20 cellular contexts compared by ENCODE assay signal in genomic region chr16:17414916-17415315, GRCh38. TPM values are rescaled to one million over a fixed set of nuclear protein-coding genes. Genes with fewer than 3 reads are reported as not detected.
DNase-seq lines count a peak whose midpoint lies in the region; ATAC-seq, FAIRE-seq and TF ChIP-seq lines count a peak whose summit lies in the region.
"Had no signal": no experiment of that assay in that cellular context is flagged by ENCODE, and none has a peak within 500 bp of the region (broad histone marks: within the 10 kb centered on the region; RNA-seq: fewer than 3 reads in every experiment).

No MANE protein-coding gene starts in this region.

- no peak for DNase-seq in activated CD4-positive, alpha-beta T cell treated with anti-CD3 and anti-CD28 coated beads, Interleukin-2, amount 10 ng/mL, durations not matched to agents 24 days and 14 days
- no peak for DNase-seq in activated CD4-positive, alpha-beta T cell treated with anti-CD3 and anti-CD28 coated beads, Interleukin-2, amount 50 U/mL, for 48 hours
- peak; percentile 11 for DNase-seq in M059J (ENCODE audit: low read depth)
- DNase-seq in activated naive CD8-positive, alpha-beta T cell treated with anti-CD3 and anti-CD28 coated beads, Interleukin-2, amount 50 U/mL, for 24 hours = no peak
- DNase-seq in neural progenitor cell (ENCODE audit: low spot score) = no peak
- no peak for DNase-seq in small intestine
- DNase-seq in left cardiac atrium = no peak
- no peak for DNase-seq in stimulated activated CD4-positive, alpha-beta T cell treated with anti-CD3 and anti-CD28 coated beads, Interleukin-4, amount 100 ng/mL, for 24 hours
- DNase-seq: C1 segment of cervical spinal cord, colonic mucosa, DMS79, hypothalamus, kidney, mammary epithelial cell, NCI-H1436 treated with DMSO at 0.1 percent for 48 hours, NCI-H2171, NCI-H748 treated with DMSO at 0.1 percent for 48 hours, SK-N-SH, spleen had no signal

- no peak for ATAC-seq in activated naive CD8-positive, alpha-beta T cell treated with anti-CD3 and anti-CD28 coated beads, Interleukin-2, amount 50 U/mL, for 24 hours
- ATAC-seq in left cardiac atrium = no peak

- peaks cover 52% of the 10 kb centered on the region for H3K4me1 Mint-ChIP-seq in activated CD4-positive, alpha-beta T cell treated with anti-CD3 and anti-CD28 coated beads, Interleukin-2, amount 10 ng/mL, durations not matched to agents 24 days and 14 days
- peaks cover 57% of the 10 kb centered on the region for H3K4me1 Mint-ChIP-seq in activated naive CD8-positive, alpha-beta T cell treated with anti-CD3 and anti-CD28 coated beads, Interleukin-2, amount 50 U/mL, for 24 hours
- H3K4me1 Mint-ChIP-seq in neural progenitor cell = peaks cover 61% of the 10 kb centered on the region

- no peak overlapping the region for H3K4me2 ChIP-seq in neural progenitor cell
- H3K4me2 ChIP-seq: SK-N-SH had no signal

- H2AFZ ChIP-seq in neural progenitor cell (replicated peaks) = no peak overlapping the region

- no peak overlapping the region for H3K9ac ChIP-seq in neural progenitor cell
- H3K9ac ChIP-seq: SK-N-SH had no signal

- no peaks in the 10 kb centered on the region for H3K9me3 ChIP-seq in neural progenitor cell (ENCODE audit: low read depth)
- H3K9me3 ChIP-seq in small intestine (ENCODE audit: control insufficient read depth, low read depth) = no peaks in the 10 kb centered on the region
- H3K9me3 ChIP-seq: colonic mucosa, SK-N-SH, spleen had no signal

- peaks cover 9% of the 10 kb centered on the region for H4K20me1 ChIP-seq in neural progenitor cell (ENCODE audit: low read depth)

- peak overlapping the region; percentile 90 for H3K27ac Mint-ChIP-seq in activated CD4-positive, alpha-beta T cell treated with anti-CD3 and anti-CD28 coated beads, Interleukin-2, amount 10 ng/mL, durations not matched to agents 24 days and 14 days
- H3K27ac Mint-ChIP-seq in activated naive CD8-positive, alpha-beta T cell treated with anti-CD3 and anti-CD28 coated beads, Interleukin-2, amount 50 U/mL, for 24 hours = peak overlapping the region; percentile 90
- peak overlapping the region; percentile 74 for H3K27ac Mint-ChIP-seq in neural progenitor cell

- no peaks in the 10 kb centered on the region for H3F3A ChIP-seq in neural progenitor cell (ENCODE audit: low read depth)

- no peaks in the 10 kb centered on the region for H3K79me2 ChIP-seq in neural progenitor cell (ENCODE audit: low read depth)

- no peak for FAIRE-seq in small intestine (lab: Jason Lieb, UNC)
- FAIRE-seq: kidney had no signal

- H3K4me3 Mint-ChIP-seq in activated CD4-positive, alpha-beta T cell treated with anti-CD3 and anti-CD28 coated beads, Interleukin-2, amount 10 ng/mL, durations not matched to agents 24 days and 14 days = peak overlapping the region; percentile 69
- H3K4me3 Mint-ChIP-seq in activated naive CD8-positive, alpha-beta T cell treated with anti-CD3 and anti-CD28 coated beads, Interleukin-2, amount 50 U/mL, for 24 hours = no peak overlapping the region
- H3K4me3 Mint-ChIP-seq in neural progenitor cell = no peak overlapping the region

- no peaks in the 10 kb centered on the region for H3K27me3 ChIP-seq in neural progenitor cell
- no peaks in the 10 kb centered on the region for H3K27me3 ChIP-seq in small intestine (ENCODE audit: control insufficient read depth in 2 of 2, insufficient read depth in 2 of 2, low read length in 2 of 2)
- H3K27me3 ChIP-seq: colonic mucosa, spleen had no signal

- peaks cover 9% of the 10 kb centered on the region for H3K9me3 Mint-ChIP-seq in activated CD4-positive, alpha-beta T cell treated with anti-CD3 and anti-CD28 coated beads, Interleukin-2, amount 10 ng/mL, durations not matched to agents 24 days and 14 days
- no peaks in the 10 kb centered on the region for H3K9me3 Mint-ChIP-seq in activated naive CD8-positive, alpha-beta T cell treated with anti-CD3 and anti-CD28 coated beads, Interleukin-2, amount 50 U/mL, for 24 hours
- peaks cover 3% of the 10 kb centered on the region for H3K9me3 Mint-ChIP-seq in neural progenitor cell

- H3K27ac ChIP-seq in neural progenitor cell = no peak overlapping the region
- H3K27ac ChIP-seq in small intestine (ENCODE audit: low read depth in 1 of 2, low read length in 1 of 2) = no peak overlapping the region
- H3K27ac ChIP-seq: colonic mucosa had no signal

- peaks cover 24% of the 10 kb centered on the region for H3K36me3 Mint-ChIP-seq in activated CD4-positive, alpha-beta T cell treated with anti-CD3 and anti-CD28 coated beads, Interleukin-2, amount 10 ng/mL, durations not matched to agents 24 days and 14 days (ENCODE audit: low read depth)
- H3K36me3 Mint-ChIP-seq in activated naive CD8-positive, alpha-beta T cell treated with anti-CD3 and anti-CD28 coated beads, Interleukin-2, amount 50 U/mL, for 24 hours (ENCODE audit: low read depth) = no peaks in the 10 kb centered on the region
- peaks cover 5% of the 10 kb centered on the region for H3K36me3 Mint-ChIP-seq in neural progenitor cell

- H3K4me1 ChIP-seq in neural progenitor cell (peaks cover 22% of the 10 kb centered on the region), small intestine (ENCODE audit: control insufficient read depth in 2 of 2, insufficient read depth in 1 of 2, low read depth in 1 of 2, low read length in 1 of 2) (no peaks in the 10 kb centered on the region)
- H3K4me1 ChIP-seq: colonic mucosa had no signal

- no peak for TF ChIP-seq CTCF in neural progenitor cell (IDR thresholded peaks at IDR 0.05)

- H3K36me3 ChIP-seq in neural progenitor cell (no peaks in the 10 kb centered on the region), small intestine (ENCODE audit: control insufficient read depth in 2 of 2, insufficient read depth in 2 of 2, low read length in 2 of 2) (no peaks in the 10 kb centered on the region)
- H3K36me3 ChIP-seq: colonic mucosa, spleen had no signal

- H3K4me3 ChIP-seq in neural progenitor cell = no peak overlapping the region
- H3K4me3 ChIP-seq in small intestine (ENCODE audit: low read depth in 1 of 2, low read length in 2 of 2) = no peak overlapping the region
- H3K4me3 ChIP-seq: colonic mucosa had no signal

- 95 to 97% (median 95%) methylated on average over 8 of the region's 8 CpGs for WGBS in small intestine, 3 donors

- intact Hi-C loops in activated CD4-positive, alpha-beta T cell treated with anti-CD3 and anti-CD28 coated beads, Interleukin-2, amount 10 ng/mL, durations not matched to agents 24 days and 14 days (cut with micrococcal nuclease) = loop anchor here (5.0 kb wide), 1 partner anchor 553 kb away; no protein-coding TSS in a partner anchor
- intact Hi-C loops in left cardiac atrium (cut with DNase I) = no loop called here

- no peaks in the 10 kb centered on the region for H3K27me3 Mint-ChIP-seq in activated CD4-positive, alpha-beta T cell treated with anti-CD3 and anti-CD28 coated beads, Interleukin-2, amount 10 ng/mL, durations not matched to agents 24 days and 14 days
- H3K27me3 Mint-ChIP-seq in activated naive CD8-positive, alpha-beta T cell treated with anti-CD3 and anti-CD28 coated beads, Interleukin-2, amount 50 U/mL, for 24 hours = no peaks in the 10 kb centered on the region
- peaks cover 10% of the 10 kb centered on the region for H3K27me3 Mint-ChIP-seq in neural progenitor cell (ENCODE audit: insufficient read depth, low read depth)

RNA-seq across cellular contexts. Expression of gene XYLT1, which starts 55.8 kb away (rescaled TPM):
- 13.0 and 14.7 TPM in 2 replicates for total RNA-seq in activated CD4-positive, alpha-beta T cell treated with anti-CD3 and anti-CD28 coated beads, Interleukin-2, amount 10 ng/mL, durations not matched to agents 24 days and 14 days
- total RNA-seq in M059J (2014; rRNA removed; shearing (Covaris generic)) = 6.3 and 10.3 TPM in 2 replicates
- total RNA-seq in neural progenitor cell (ENCODE audit: low replicate concordance) (5.9 and 8.2 TPM in 2 replicates), left cardiac atrium (10 to 100 TPM in 1 of 2 donors, 1 to 10 TPM in 1; 8.4 to 22.5 TPM)
- 1 to 10 TPM; 1.9 to 5.8 (median 2.5) TPM for polyA plus RNA-seq in small intestine
- total RNA-seq: A172 had no signal
